8 cellular contexts compared by ENCODE assay signal in genomic region chr1:222643603-222643936, GRCh38. TPM values are rescaled to one million over a fixed set of nuclear protein-coding genes. Genes with fewer than 3 reads are reported as not detected.
DNase-seq lines count a peak whose midpoint lies in the region; ATAC-seq and TF ChIP-seq lines count a peak whose summit lies in the region.

No MANE protein-coding gene starts in this region.

- H3K4me3 ChIP-seq in fibroblast of lung (replicated peaks in 1 of 4; ENCODE audit: control extremely low read depth in 1 of 4, insufficient read depth in 1 of 4, low read depth in 3 of 4, low read length in 4 of 4) = peak overlapping the region; percentile 74 to 100 (median 96)

- H3K79me2 ChIP-seq in fibroblast of lung (ENCODE audit: control insufficient read depth, insufficient read depth, low read length) = peaks cover 12% of the 10 kb centered on the region

- peak overlapping the region; percentile 95 for H3K9ac ChIP-seq in fibroblast of lung (ENCODE audit: insufficient read depth, low read length)

- peak overlapping the region; percentile 93 for H3K4me2 ChIP-seq in fibroblast of lung (ENCODE audit: extremely low read depth, insufficient read depth, low read length)

- ATAC-seq in GM21381 (IDR thresholded peaks at IDR 0.05; ENCODE audit: unreplicated experiment) = no peak
- ATAC-seq in GM18870 (IDR thresholded peaks at IDR 0.05; ENCODE audit: unreplicated experiment) = no peak

- no peaks in the 10 kb centered on the region for H3K27me3 Mint-ChIP-seq in osteocyte (ENCODE audit: unreplicated experiment)

- H3K36me3 Mint-ChIP-seq in osteocyte (ENCODE audit: unreplicated experiment) = peaks cover 27% of the 10 kb centered on the region

- no peaks in the 10 kb centered on the region for H3K9me3 Mint-ChIP-seq in osteocyte (ENCODE audit: unreplicated experiment)

- no peaks in the 10 kb centered on the region for H3K36me3 ChIP-seq in fibroblast of lung (ENCODE audit: control insufficient read depth, insufficient read depth, low read length)

- H3K4me3 Mint-ChIP-seq in osteocyte (ENCODE audit: unreplicated experiment) = peak overlapping the region; percentile 96

- H3K27ac Mint-ChIP-seq in osteocyte (ENCODE audit: unreplicated experiment) = peak overlapping the region; percentile 100

- no peaks in the 10 kb centered on the region for H3K4me1 ChIP-seq in fibroblast of lung (ENCODE audit: control insufficient read depth, extremely low read depth, insufficient read depth, low read length)

- H3K4me1 Mint-ChIP-seq in osteocyte (ENCODE audit: unreplicated experiment) = peaks cover 26% of the 10 kb centered on the region

- H4K20me1 ChIP-seq in fibroblast of lung (ENCODE audit: control insufficient read depth, extremely low read depth, insufficient read depth, low read length) = no peaks in the 10 kb centered on the region

- TF ChIP-seq CTCF in fibroblast of lung (conservative IDR thresholded peaks at IDR 0.05 in 1 of 2, IDR thresholded peaks at IDR 0.05 in 1 of 2; ENCODE audit: low read depth in 1 of 2, low read length in 2 of 2) (no peak), osteocyte (IDR thresholded peaks at IDR 0.05) (no peak)

- peak overlapping the region; percentile 99 for H3K27ac ChIP-seq in fibroblast of lung (ENCODE audit: insufficient read depth, low read length)

- no peaks in the 10 kb centered on the region for H3K9me3 ChIP-seq in fibroblast of lung (ENCODE audit: control insufficient read depth, insufficient read depth, low read depth, low read length)

- H3K27me3 ChIP-seq in fibroblast of lung (ENCODE audit: control insufficient read depth, insufficient read depth, low read length) = no peaks in the 10 kb centered on the region

- DNase-seq in NCI-H2171 (lab: John Stamatoyannopoulos, UW) = peak; percentile 35
- no peak for DNase-seq in NCI-H2171 treated with DMSO at 0.1 percent for 48 hours (lab: John Stamatoyannopoulos, UW)
- peak; percentile 69 for DNase-seq in SKM-1 (lab: John Stamatoyannopoulos, UW; ENCODE audit: unreplicated experiment)
- DNase-seq in fibroblast of lung (ENCODE audit: low read depth in 2 of 2) = no peak
- DNase-seq in osteocyte (ENCODE audit: extremely low spot score, unreplicated experiment) = no peak
- no peak for DNase-seq in cerebellar nuclear complex (lab: John Stamatoyannopoulos, UW)

- peak overlapping the region; percentile 87 for H2AFZ ChIP-seq in fibroblast of lung (ENCODE audit: low read length)

RNA-seq across cellular contexts. Expression of gene MIA3, which starts 25.7 kb away (rescaled TPM):
- total RNA-seq in fibroblast of lung = 53.2 and 68.0 TPM in 2 replicates
- 34.3 and 46.7 TPM in 2 replicates for polyA plus RNA-seq in fibroblast of lung
- polyA plus RNA-seq in fibroblast of lung (2012) = 26.4 and 32.9 TPM in 2 replicates
- 152 and 154 TPM in 2 replicates for polyA minus RNA-seq in fibroblast of lung (ENCODE audit: low replicate concordance)
- total RNA-seq in osteocyte = 82.2 and 83.6 TPM in 2 replicates

RNA-seq across cellular contexts. Expression of gene TAF1A, which starts 53.8 kb away (rescaled TPM):
- 14.9 and 15.2 TPM in 2 replicates for total RNA-seq in fibroblast of lung
- polyA plus RNA-seq in fibroblast of lung = 7.1 and 7.2 TPM in 2 replicates
- polyA plus RNA-seq in fibroblast of lung (2012) = 2.8 and 5.1 TPM in 2 replicates
- polyA minus RNA-seq in fibroblast of lung (ENCODE audit: low replicate concordance) = 0.79 TPM in 1 of 2 replicates, not detected in the other
- 6.1 and 6.3 TPM in 2 replicates for total RNA-seq in osteocyte

Comparison
In these comparisons a context has a peak if more than half of its experiments do, and no peak if none do; other contexts are left out.
1. DNase-seq: peak in NCI-H2171 (single experiment) and SKM-1 (single experiment); none in NCI-H2171 treated with DMSO at 0.1 percent for 48 hours (single experiment), fibroblast of lung (0 of 2), osteocyte (single experiment) and cerebellar nuclear complex (0 of 2).